ENCODE assay signal across 1 cellular context in the genomic region with DNA sequence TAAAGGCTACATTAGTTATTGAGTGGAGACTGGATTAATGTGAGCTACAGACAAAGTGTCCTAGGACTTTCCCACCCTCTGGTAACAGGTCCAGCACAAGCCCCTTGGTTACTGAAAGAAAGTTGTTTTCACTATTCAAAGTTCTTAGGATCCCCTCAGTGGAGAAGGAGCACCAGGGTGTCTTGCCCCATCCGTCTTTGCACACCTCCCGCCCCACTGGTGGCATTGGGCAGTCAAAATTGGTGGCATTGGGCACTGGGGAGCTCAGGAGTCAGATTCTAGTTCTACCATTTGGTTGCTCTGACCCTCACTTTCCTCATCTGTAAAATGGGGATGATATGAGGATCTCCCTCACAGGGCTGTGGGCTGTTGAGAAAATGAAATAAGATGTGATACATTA.
TF ChIP-seq lines count a peak whose summit lies in the region.

No MANE protein-coding gene starts in this region.

TF ChIP-seq in IMR-90, 13 proteins besides CTCF, POLR2A, EP300 and RAD21 (continued from another document):
- TF ChIP-seq MAZ (IDR thresholded peaks at IDR 0.05; ENCODE audit: borderline replicate concordance, low read depth, low read length) (no peak), CEBPB (IDR thresholded peaks at IDR 0.05; ENCODE audit: low read depth, low read length) (no peak), RFX5 (IDR thresholded peaks at IDR 0.05; ENCODE audit: low read depth, low read length) (no peak), FOS (IDR thresholded peaks at IDR 0.05; ENCODE audit: low read depth, low read length) (no peak), SMC3 (IDR thresholded peaks at IDR 0.05; ENCODE audit: low read depth, low read length) (no peak)
